17 cellular contexts compared by ENCODE assay signal in genomic region chr6:52231411-52232127, GRCh38. TPM values are rescaled to one million over a fixed set of nuclear protein-coding genes. Genes with fewer than 3 reads are reported as not detected.
DNase-seq lines count a peak whose midpoint lies in the region; ATAC-seq lines count a peak whose summit lies in the region.
"Had no signal": no experiment of that assay in that cellular context is flagged by ENCODE, and none has a peak within 500 bp of the region (broad histone marks: within the 10 kb centered on the region; RNA-seq: fewer than 3 reads in every experiment).

No MANE protein-coding gene starts in this region.

- peak; percentile 14 for ATAC-seq in activated naive CD8-positive, alpha-beta T cell treated with anti-CD3 and anti-CD28 coated beads, Interleukin-2, amount 10 ng/mL, durations not matched to agents 7 days and 5 days (ENCODE audit: low read depth)
- ATAC-seq in GM19463 (IDR thresholded peaks at IDR 0.05; ENCODE audit: unreplicated experiment), result no peak
- ATAC-seq: SK-N-SH treated with all-trans-retinoic acid at 6 μM for 48 hours had no signal

- no peak overlapping the region for H3K4me3 Mint-ChIP-seq in activated naive CD8-positive, alpha-beta T cell treated with anti-CD3 and anti-CD28 coated beads, Interleukin-2, amount 10 ng/mL, durations not matched to agents 7 days and 5 days
- no peak overlapping the region for H3K4me3 Mint-ChIP-seq in stimulated activated naive CD8-positive, alpha-beta T cell treated with anti-CD3 and anti-CD28 coated beads, Interleukin-15, Interleukin-2, amounts not matched to agents 100 ng/mL and 50 ng/mL, for 24 hours
- H3K4me3 Mint-ChIP-seq: memory B cell had no signal

- DNase-seq in stimulated activated CD4-positive, alpha-beta T cell treated with anti-CD3 and anti-CD28 coated beads, Interleukin-15, amount 100 ng/mL, for 24 hours, result peak; percentile 47
- DNase-seq in stimulated activated CD4-positive, alpha-beta T cell treated with anti-CD3 and anti-CD28 coated beads, Interleukin-2, amount 100 ng/mL, for 48 hours, result no peak
- DNase-seq in RPMI7951 (ENCODE audit: low read depth), result peak; percentile 62
- DNase-seq in activated naive CD8-positive, alpha-beta T cell treated with anti-CD3 and anti-CD28 coated beads, Interleukin-2, amount 10 ng/mL, durations not matched to agents 7 days and 5 days, result peak; percentile 51
- DNase-seq in foreskin melanocyte, result no peak
- no peak for DNase-seq in KG1 (lab: John Stamatoyannopoulos, UW)
- DNase-seq: activated effector memory CD4-positive, alpha-beta T cell treated with anti-CD3 and anti-CD28 coated beads, Interleukin-2, amount 50 U/mL, for 16 hours; DMS153; small intestine; trophoblast cell had no signal

- no peak overlapping the region for H3K27ac Mint-ChIP-seq in activated naive CD8-positive, alpha-beta T cell treated with anti-CD3 and anti-CD28 coated beads, Interleukin-2, amount 10 ng/mL, durations not matched to agents 7 days and 5 days
- H3K27ac Mint-ChIP-seq in stimulated activated naive CD8-positive, alpha-beta T cell treated with anti-CD3 and anti-CD28 coated beads, Interleukin-15, Interleukin-2, amounts not matched to agents 100 ng/mL and 50 ng/mL, for 24 hours, result peak overlapping the region; percentile 72
- H3K27ac Mint-ChIP-seq: memory B cell had no signal

- no peaks in the 10 kb centered on the region for H3K9me3 Mint-ChIP-seq in activated naive CD8-positive, alpha-beta T cell treated with anti-CD3 and anti-CD28 coated beads, Interleukin-2, amount 10 ng/mL, durations not matched to agents 7 days and 5 days
- no peaks in the 10 kb centered on the region for H3K9me3 Mint-ChIP-seq in stimulated activated naive CD8-positive, alpha-beta T cell treated with anti-CD3 and anti-CD28 coated beads, Interleukin-15, Interleukin-2, amounts not matched to agents 100 ng/mL and 50 ng/mL, for 24 hours
- H3K9me3 Mint-ChIP-seq: memory B cell had no signal

- peaks cover 69% of the 10 kb centered on the region for H3K27me3 Mint-ChIP-seq in activated naive CD8-positive, alpha-beta T cell treated with anti-CD3 and anti-CD28 coated beads, Interleukin-2, amount 10 ng/mL, durations not matched to agents 7 days and 5 days
- peaks cover 49% of the 10 kb centered on the region for H3K27me3 Mint-ChIP-seq in stimulated activated naive CD8-positive, alpha-beta T cell treated with anti-CD3 and anti-CD28 coated beads, Interleukin-15, Interleukin-2, amounts not matched to agents 100 ng/mL and 50 ng/mL, for 24 hours

- no peaks in the 10 kb centered on the region for H3K36me3 Mint-ChIP-seq in activated naive CD8-positive, alpha-beta T cell treated with anti-CD3 and anti-CD28 coated beads, Interleukin-2, amount 10 ng/mL, durations not matched to agents 7 days and 5 days
- H3K36me3 Mint-ChIP-seq in stimulated activated naive CD8-positive, alpha-beta T cell treated with anti-CD3 and anti-CD28 coated beads, Interleukin-15, Interleukin-2, amounts not matched to agents 100 ng/mL and 50 ng/mL, for 24 hours (ENCODE audit: low read depth), result no peaks in the 10 kb centered on the region
- H3K36me3 Mint-ChIP-seq: memory B cell had no signal

- POLR2A ChIA-PET in activated naive CD8-positive, alpha-beta T cell treated with anti-CD3 and anti-CD28 coated beads, Interleukin-2, amount 10 ng/mL, durations not matched to agents 7 days and 5 days (lab: Charles Lee), result no interaction called here

- peaks cover 23% of the 10 kb centered on the region for H3K4me1 Mint-ChIP-seq in activated naive CD8-positive, alpha-beta T cell treated with anti-CD3 and anti-CD28 coated beads, Interleukin-2, amount 10 ng/mL, durations not matched to agents 7 days and 5 days
- peaks cover 43% of the 10 kb centered on the region for H3K4me1 Mint-ChIP-seq in stimulated activated naive CD8-positive, alpha-beta T cell treated with anti-CD3 and anti-CD28 coated beads, Interleukin-15, Interleukin-2, amounts not matched to agents 100 ng/mL and 50 ng/mL, for 24 hours (ENCODE audit: low read depth)
- H3K4me1 Mint-ChIP-seq: memory B cell had no signal

RNA-seq across cellular contexts. Expression of gene IL17F, which starts 12.7 kb away (rescaled TPM):
- not detected in 2 replicates for total RNA-seq in RPMI7951 (2014; rRNA removed; shearing (Covaris generic))
- not detected for total RNA-seq in activated naive CD8-positive, alpha-beta T cell treated with anti-CD3 and anti-CD28 coated beads, Interleukin-2, amount 10 ng/mL, durations not matched to agents 7 days and 5 days
- total RNA-seq: cardiac septum, frontal cortex, osteoblast had no signal

RNA-seq across cellular contexts. Expression of gene IL17A, which starts 45.4 kb away (rescaled TPM):
- 0.10 and 0.12 TPM in 2 replicates for total RNA-seq in RPMI7951 (2014; rRNA removed; shearing (Covaris generic))
- total RNA-seq in activated naive CD8-positive, alpha-beta T cell treated with anti-CD3 and anti-CD28 coated beads, Interleukin-2, amount 10 ng/mL, durations not matched to agents 7 days and 5 days, result not detected
- total RNA-seq: cardiac septum, frontal cortex, osteoblast had no signal

RNA-seq across cellular contexts. Expression of gene MCM3, which starts 53.0 kb away (rescaled TPM):
- 101 and 116 TPM in 2 replicates for total RNA-seq in RPMI7951 (2014; rRNA removed; shearing (Covaris generic))
- 100 to 1,000 TPM; 180 to 182 TPM for total RNA-seq in activated naive CD8-positive, alpha-beta T cell treated with anti-CD3 and anti-CD28 coated beads, Interleukin-2, amount 10 ng/mL, durations not matched to agents 7 days and 5 days

Comparison
In these comparisons a context has a peak if more than half of its experiments do, and no peak if none do; other contexts are left out.
1. DNase-seq: peak in stimulated activated CD4-positive, alpha-beta T cell treated with anti-CD3 and anti-CD28 coated beads, Interleukin-15, amount 100 ng/mL, for 24 hours (single experiment), RPMI7951 (single experiment) and activated naive CD8-positive, alpha-beta T cell treated with anti-CD3 and anti-CD28 coated beads, Interleukin-2, amount 10 ng/mL, durations not matched to agents 7 days and 5 days (single experiment); none in stimulated activated CD4-positive, alpha-beta T cell treated with anti-CD3 and anti-CD28 coated beads, Interleukin-2, amount 100 ng/mL, for 48 hours (0 of 2), foreskin melanocyte (single experiment) and KG1 (single experiment).